Comparison of ENCODE assay signal across 13 cellular contexts in the genomic region with DNA sequence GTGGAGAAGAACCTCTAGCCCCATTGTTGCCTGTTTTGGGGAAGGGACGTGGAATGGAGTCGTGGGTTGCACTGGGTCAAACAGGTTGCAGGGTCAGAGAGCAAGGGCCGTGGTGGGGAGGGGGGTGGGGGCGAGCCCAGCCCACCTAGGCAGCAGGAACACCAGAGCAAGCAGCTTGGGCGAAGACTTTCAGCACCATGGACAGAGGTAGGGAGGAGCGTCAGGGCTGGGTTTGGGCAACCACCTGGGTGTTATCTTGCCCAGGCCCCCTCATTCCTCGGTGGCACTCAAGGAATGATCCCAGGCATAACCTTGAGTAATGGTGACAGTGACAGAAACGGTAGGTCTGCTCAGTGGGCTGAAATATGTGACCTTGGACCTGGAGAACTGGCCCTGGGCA. TPM values are rescaled to one million over a fixed set of nuclear protein-coding genes. Genes with fewer than 3 reads are reported as not detected.
A peak's percentile ranks its signal among the peaks of the same experiment; 100 is the strongest.
DNase-seq lines count a peak whose midpoint lies in the region; ATAC-seq and TF ChIP-seq lines count a peak whose summit lies in the region.
"Had no signal": no experiment of that assay in that cellular context is flagged by ENCODE, and none has a peak within 500 bp of the region (broad histone marks: within the 10 kb centered on the region; RNA-seq: fewer than 3 reads in every experiment).

No MANE protein-coding gene starts in this region.

- peaks cover 2% of the 10 kb centered on the region for H3K27me3 ChIP-seq in DND-41 (ENCODE audit: insufficient read depth, low read length, poor library complexity)
- H3K27me3 ChIP-seq: ovary had no signal

- ATAC-seq in DND-41 (ENCODE audit: insufficient read depth, low read depth), result peak; percentile 90
- ATAC-seq in activated CD8-positive, alpha-beta T cell treated with anti-CD3 and anti-CD28 coated beads for 36 hours, result no peak

- H3K4me1 ChIP-seq in DND-41 (ENCODE audit: insufficient read depth, low read length), result no peaks in the 10 kb centered on the region

- H3K4me1 Mint-ChIP-seq in activated CD8-positive, alpha-beta T cell treated with anti-CD3 and anti-CD28 coated beads for 36 hours (ENCODE audit: low read depth), result peaks cover 2% of the 10 kb centered on the region

- no peaks in the 10 kb centered on the region for H3K9me3 ChIP-seq in DND-41 (ENCODE audit: insufficient read depth, low read length, severe bottlenecking)
- H3K9me3 ChIP-seq: ovary had no signal

- intact Hi-C loops in activated CD8-positive, alpha-beta T cell treated with anti-CD3 and anti-CD28 coated beads for 36 hours (cut with micrococcal nuclease), result no loop called here

- POLR2A ChIA-PET in activated CD8-positive, alpha-beta T cell treated with anti-CD3 and anti-CD28 coated beads for 36 hours (lab: Charles Lee), result no interaction called here

- no peak for TF ChIP-seq CTCF in DND-41 (IDR thresholded peaks at IDR 0.05; ENCODE audit: borderline replicate concordance, extremely low read depth, low read length, poor library complexity, severe bottlenecking)
- TF ChIP-seq CTCF in activated CD8-positive, alpha-beta T cell treated with anti-CD3 and anti-CD28 coated beads for 36 hours (IDR thresholded peaks at IDR 0.05), result no peak

- H2AFZ ChIP-seq in DND-41 (ENCODE audit: low read depth, low read length), result no peak overlapping the region

- no peak overlapping the region for H3K4me3 Mint-ChIP-seq in activated CD8-positive, alpha-beta T cell treated with anti-CD3 and anti-CD28 coated beads for 36 hours
- H3K4me3 Mint-ChIP-seq: dendritic cell treated with granulocyte-macrophage colony-stimulating factor and Interleukin-4, amounts not matched to agents 40 ng/mL and 50 ng/mL, for 4 days had no signal

- H3K79me2 ChIP-seq in DND-41 (ENCODE audit: insufficient read depth, low read length), result no peaks in the 10 kb centered on the region

- no peak for TF ChIP-seq RAD21 in Ishikawa (IDR thresholded peaks at IDR 0.05; ENCODE audit: low read depth)

- no peaks in the 10 kb centered on the region for H3K36me3 Mint-ChIP-seq in activated CD8-positive, alpha-beta T cell treated with anti-CD3 and anti-CD28 coated beads for 36 hours (ENCODE audit: low read depth)

- no peaks in the 10 kb centered on the region for H3K9me3 Mint-ChIP-seq in activated CD8-positive, alpha-beta T cell treated with anti-CD3 and anti-CD28 coated beads for 36 hours
- H3K9me3 Mint-ChIP-seq: dendritic cell treated with granulocyte-macrophage colony-stimulating factor and Interleukin-4, amounts not matched to agents 40 ng/mL and 50 ng/mL, for 4 days had no signal

- no peaks in the 10 kb centered on the region for H3K36me3 ChIP-seq in DND-41 (ENCODE audit: insufficient read depth, low read length)
- H3K36me3 ChIP-seq: ovary had no signal

- peaks cover 24% of the 10 kb centered on the region for H4K20me1 ChIP-seq in DND-41 (ENCODE audit: insufficient read depth, low read length)

- CTCF ChIA-PET in activated CD8-positive, alpha-beta T cell treated with anti-CD3 and anti-CD28 coated beads for 36 hours (lab: Charles Lee), result no interaction called here

- no peak overlapping the region for H3K4me3 ChIP-seq in DND-41 (ENCODE audit: low read depth in 1 of 2, low read length in 2 of 2)
- H3K4me3 ChIP-seq: ovary had no signal

- H3K27ac Mint-ChIP-seq in activated CD8-positive, alpha-beta T cell treated with anti-CD3 and anti-CD28 coated beads for 36 hours, result no peak overlapping the region
- H3K27ac Mint-ChIP-seq: dendritic cell treated with granulocyte-macrophage colony-stimulating factor and Interleukin-4, amounts not matched to agents 40 ng/mL and 50 ng/mL, for 4 days had no signal

- no peak overlapping the region for H3K9ac ChIP-seq in DND-41 (ENCODE audit: low read depth, low read length)

- no peak overlapping the region for H3K4me2 ChIP-seq in DND-41 (ENCODE audit: insufficient read depth, low read length)

- DNase-seq in DND-41, result peak; percentile 73
- DNase-seq in activated CD8-positive, alpha-beta T cell treated with anti-CD3 and anti-CD28 coated beads for 36 hours, result peak; percentile 41
- DNase-seq in iPS-NIHi11 (ENCODE audit: low spot score), result peak; percentile 85
- DNase-seq in NCI-H187 (lab: John Stamatoyannopoulos, UW), result no peak
- DNase-seq in HCEC 1CT, result no peak
- DNase-seq in mesenteric fat pad (ENCODE audit: low spot score), result no peak
- DNase-seq in NCI-H1694 treated with DMSO at 0.1 percent for 48 hours (lab: John Stamatoyannopoulos, UW), result no peak
- DNase-seq: COR-L47, NCI-H2081 treated with DMSO at 0.1 percent for 48 hours, ovary, SHP77 treated with DMSO at 0.1 percent for 48 hours had no signal

- H3K27me3 Mint-ChIP-seq in activated CD8-positive, alpha-beta T cell treated with anti-CD3 and anti-CD28 coated beads for 36 hours, result no peaks in the 10 kb centered on the region

- no peak overlapping the region for H3K27ac ChIP-seq in DND-41 (ENCODE audit: low read length)
- H3K27ac ChIP-seq: ovary had no signal

- no peak for TF ChIP-seq EP300 in Ishikawa (IDR thresholded peaks at IDR 0.05; ENCODE audit: borderline replicate concordance)

TF ChIP-seq in Ishikawa, 13 proteins besides CTCF, POLR2A, EP300 and RAD21:
- TF ChIP-seq, protein P1, sequence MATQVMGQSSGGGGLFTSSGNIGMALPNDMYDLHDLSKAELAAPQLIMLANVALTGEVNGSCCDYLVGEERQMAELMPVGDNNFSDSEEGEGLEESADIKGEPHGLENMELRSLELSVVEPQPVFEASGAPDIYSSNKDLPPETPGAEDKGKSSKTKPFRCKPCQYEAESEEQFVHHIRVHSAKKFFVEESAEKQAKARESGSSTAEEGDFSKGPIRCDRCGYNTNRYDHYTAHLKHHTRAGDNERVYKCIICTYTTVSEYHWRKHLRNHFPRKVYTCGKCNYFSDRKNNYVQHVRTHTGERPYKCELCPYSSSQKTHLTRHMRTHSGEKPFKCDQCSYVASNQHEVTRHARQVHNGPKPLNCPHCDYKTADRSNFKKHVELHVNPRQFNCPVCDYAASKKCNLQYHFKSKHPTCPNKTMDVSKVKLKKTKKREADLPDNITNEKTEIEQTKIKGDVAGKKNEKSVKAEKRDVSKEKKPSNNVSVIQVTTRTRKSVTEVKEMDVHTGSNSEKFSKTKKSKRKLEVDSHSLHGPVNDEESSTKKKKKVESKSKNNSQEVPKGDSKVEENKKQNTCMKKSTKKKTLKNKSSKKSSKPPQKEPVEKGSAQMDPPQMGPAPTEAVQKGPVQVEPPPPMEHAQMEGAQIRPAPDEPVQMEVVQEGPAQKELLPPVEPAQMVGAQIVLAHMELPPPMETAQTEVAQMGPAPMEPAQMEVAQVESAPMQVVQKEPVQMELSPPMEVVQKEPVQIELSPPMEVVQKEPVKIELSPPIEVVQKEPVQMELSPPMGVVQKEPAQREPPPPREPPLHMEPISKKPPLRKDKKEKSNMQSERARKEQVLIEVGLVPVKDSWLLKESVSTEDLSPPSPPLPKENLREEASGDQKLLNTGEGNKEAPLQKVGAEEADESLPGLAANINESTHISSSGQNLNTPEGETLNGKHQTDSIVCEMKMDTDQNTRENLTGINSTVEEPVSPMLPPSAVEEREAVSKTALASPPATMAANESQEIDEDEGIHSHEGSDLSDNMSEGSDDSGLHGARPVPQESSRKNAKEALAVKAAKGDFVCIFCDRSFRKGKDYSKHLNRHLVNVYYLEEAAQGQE (IDR thresholded peaks at IDR 0.05; ENCODE audit: low read depth), result peak; percentile 95
- no peak for TF ChIP-seq ZBTB7A (IDR thresholded peaks at IDR 0.05; ENCODE audit: low read depth)

RNA-seq across cellular contexts. Expression of a gene that starts 45.9 kb away (rescaled TPM):
- 10 to 100 TPM; 15.2 to 16.8 TPM for total RNA-seq in activated CD8-positive, alpha-beta T cell treated with anti-CD3 and anti-CD28 coated beads for 36 hours
- total RNA-seq in mesenteric fat pad, result 45.6 TPM

RNA-seq across cellular contexts. Expression of a gene that starts 54.6 kb away (rescaled TPM):
- 10 to 100 TPM; 17.1 to 18.2 TPM for total RNA-seq in activated CD8-positive, alpha-beta T cell treated with anti-CD3 and anti-CD28 coated beads for 36 hours
- total RNA-seq in mesenteric fat pad, result 18.1 TPM

RNA-seq across cellular contexts. Expression of a gene that starts 54.7 kb away (rescaled TPM):
- total RNA-seq in activated CD8-positive, alpha-beta T cell treated with anti-CD3 and anti-CD28 coated beads for 36 hours, result 10 to 100 TPM; 41.3 to 44.7 TPM
- 17.3 TPM for total RNA-seq in mesenteric fat pad

RNA-seq across cellular contexts. Expression of a gene that starts 59.7 kb away (rescaled TPM):
- 1 to 10 TPM; 1.5 to 2.6 TPM for total RNA-seq in activated CD8-positive, alpha-beta T cell treated with anti-CD3 and anti-CD28 coated beads for 36 hours
- 0.71 TPM for total RNA-seq in mesenteric fat pad

Comparison
In these comparisons a context has a peak if more than half of its experiments do, and no peak if none do; other contexts are left out.
1. DNase-seq: peak in DND-41 (single experiment), activated CD8-positive, alpha-beta T cell treated with anti-CD3 and anti-CD28 coated beads for 36 hours (single experiment) and iPS-NIHi11 (single experiment); none in NCI-H187 (0 of 2), HCEC 1CT (single experiment), mesenteric fat pad (single experiment) and NCI-H1694 treated with DMSO at 0.1 percent for 48 hours (single experiment).